Comparison of ENCODE assay signal across 27 cellular contexts in the genomic region with DNA sequence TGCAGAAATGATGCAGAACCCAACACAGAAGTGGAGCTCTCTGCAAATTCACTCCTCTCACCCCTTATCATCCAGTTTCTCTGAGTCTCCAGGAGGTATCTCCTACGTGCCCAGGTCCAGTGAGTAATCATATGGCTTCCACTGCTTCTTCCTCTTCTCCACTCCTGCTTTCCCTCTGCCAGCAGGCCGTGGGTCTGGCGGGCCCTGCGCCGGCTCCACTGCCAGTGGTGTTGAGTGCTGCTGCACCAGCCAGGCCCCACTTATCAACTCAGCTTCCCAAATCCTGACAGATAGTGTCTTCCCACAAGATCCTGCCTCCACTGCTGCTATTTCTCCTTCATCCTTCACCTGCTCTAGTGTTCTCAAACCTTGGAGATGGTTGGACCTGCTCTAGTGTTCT.
DNase-seq lines count a peak whose midpoint lies in the region; ATAC-seq, FAIRE-seq and TF ChIP-seq lines count a peak whose summit lies in the region.
"Had no signal": no experiment of that assay in that cellular context is flagged by ENCODE, and none has a peak within 500 bp of the region (broad histone marks: within the 10 kb centered on the region; RNA-seq: fewer than 3 reads in every experiment).

No MANE protein-coding gene starts in this region.

- H3K4ac ChIP-seq in H1 (replicated peaks; ENCODE audit: insufficient read length, low read depth, low read length), result no peak overlapping the region
- no peak overlapping the region for H3K4ac ChIP-seq in mesendoderm (ENCODE audit: low read depth, low read length)

- H3K79me2 ChIP-seq in H1 (ENCODE audit: control insufficient read depth in 1 of 2, insufficient read depth in 2 of 2, low read length in 2 of 2) (no peaks in the 10 kb centered on the region), mesendoderm (ENCODE audit: control insufficient read depth, insufficient read depth, low read length) (no peaks in the 10 kb centered on the region), osteoblast (ENCODE audit: insufficient read depth, low read length) (no peaks in the 10 kb centered on the region)

- H2AFZ ChIP-seq in H1 (ENCODE audit: low read length) (no peak overlapping the region), osteoblast (ENCODE audit: low read length) (no peak overlapping the region)

- H3K9ac ChIP-seq in H1 (replicated peaks in 1 of 4; ENCODE audit: extremely low read depth in 1 of 4, low read depth in 3 of 4, low read length in 3 of 4) (no peak overlapping the region), mesendoderm (ENCODE audit: low read length) (no peak overlapping the region)
- H3K9ac ChIP-seq: BLaER1 had no signal

- POLR2A ChIA-PET in H1 (lab: Charles Lee; ENCODE audit: partially characterized antibody), result no interaction called here

- no peak overlapping the region for H3K27ac ChIP-seq in H1 (ENCODE audit: low read depth, low read length)
- H3K27ac ChIP-seq in mesendoderm (ENCODE audit: low read depth, low read length), result no peak overlapping the region
- no peak overlapping the region for H3K27ac ChIP-seq in osteoblast (ENCODE audit: low read depth, low read length)
- H3K27ac ChIP-seq: BLaER1 had no signal

- no peak for TF ChIP-seq POLR2A in H1 (IDR thresholded peaks at IDR 0.05; ENCODE audit: control extremely low read depth in 1 of 2, low read depth in 2 of 2, low read length in 2 of 2)

- no peak for DNase-seq in H1 (ENCODE audit: low read depth in 1 of 2, low spot score in 2 of 2)
- no peak for DNase-seq in mesendoderm
- DNase-seq in osteoblast (ENCODE audit: insufficient read length, low spot score, missing footprints), result peak; percentile 14
- DNase-seq in NCI-H2171 (lab: John Stamatoyannopoulos, UW), result no peak
- DNase-seq in NCI-H524 treated with DMSO at 0.1 percent for 48 hours (lab: John Stamatoyannopoulos, UW), result no peak
- DNase-seq: 8988T; ACHN; BE2C; C1 segment of cervical spinal cord; CD4-positive, alpha-beta memory T cell; CD4-positive, CD25-positive, alpha-beta regulatory T cell; CD8-positive, alpha-beta memory T cell; COR-L47; DMS 273 treated with DMSO at 0.1 percent for 48 hours; DMS153; DMS53; DMS79; DND-41; EL; GDM1 had no signal

- no peak for FAIRE-seq in H1 (lab: Jason Lieb, UNC)
- FAIRE-seq: A204.1, GM12878, GM12892, GM18507 had no signal

- no peak overlapping the region for H3K4me3 ChIP-seq in H1 (ENCODE audit: extremely low read depth in 1 of 4, insufficient read depth in 2 of 4, low read depth in 3 of 4, low read length in 4 of 4)
- no peak overlapping the region for H3K4me3 ChIP-seq in mesendoderm (ENCODE audit: low read length)
- no peak overlapping the region for H3K4me3 ChIP-seq in osteoblast (ENCODE audit: insufficient read depth, low read length)
- H3K4me3 ChIP-seq: BLaER1, GM12878 had no signal

- no peak for ATAC-seq in GM21360 (IDR thresholded peaks at IDR 0.05; ENCODE audit: unreplicated experiment)
- no peak for ATAC-seq in HG03159 (IDR thresholded peaks at IDR 0.05; ENCODE audit: unreplicated experiment)
- ATAC-seq: GM12878 had no signal

- H3K23ac ChIP-seq in H1 (ENCODE audit: insufficient read length) (no peak overlapping the region), mesendoderm (ENCODE audit: low read length) (no peak overlapping the region)

- no peak overlapping the region for H2BK120ac ChIP-seq in H1 (replicated peaks; ENCODE audit: low read depth, low read length)
- no peak overlapping the region for H2BK120ac ChIP-seq in mesendoderm (ENCODE audit: low read depth, low read length)

- no peak overlapping the region for H3K56ac ChIP-seq in H1 (replicated peaks; ENCODE audit: insufficient read length, low read depth, low read length)
- H3K56ac ChIP-seq in mesendoderm (ENCODE audit: low read length), result no peak overlapping the region

- H2BK15ac ChIP-seq in H1 (ENCODE audit: low read length), result no peak overlapping the region
- H2BK15ac ChIP-seq in mesendoderm (replicated peaks; ENCODE audit: low read depth), result no peak overlapping the region

- H4K8ac ChIP-seq in H1 (ENCODE audit: extremely low read depth, insufficient read depth, low read length) (no peak overlapping the region), mesendoderm (ENCODE audit: low read depth, low read length) (no peak overlapping the region)

- H2BK20ac ChIP-seq in H1 (ENCODE audit: low read length), result no peak overlapping the region

- H3K18ac ChIP-seq in H1 (ENCODE audit: extremely low read depth, low read length) (no peak overlapping the region), mesendoderm (ENCODE audit: low read length) (no peak overlapping the region)

- no peak overlapping the region for H4K91ac ChIP-seq in H1 (replicated peaks; ENCODE audit: insufficient read length, low read length)

- H3K4me2 ChIP-seq in H1 (ENCODE audit: insufficient read depth in 1 of 2, low read depth in 2 of 2, low read length in 2 of 2), result no peak overlapping the region
- H3K4me2 ChIP-seq in mesendoderm (ENCODE audit: low read length), result no peak overlapping the region
- no peak overlapping the region for H3K4me2 ChIP-seq in osteoblast (ENCODE audit: insufficient read depth, low read length)
- H3K4me2 ChIP-seq: BLaER1 had no signal

- H3K27me3 ChIP-seq in H1 (replicated peaks in 1 of 4; ENCODE audit: control insufficient read depth in 3 of 4, extremely low read depth in 1 of 4, insufficient read depth in 3 of 4, low read length in 3 of 4) (no peaks in the 10 kb centered on the region), mesendoderm (ENCODE audit: insufficient read depth, low read length, poor library complexity) (no peaks in the 10 kb centered on the region), osteoblast (ENCODE audit: insufficient read depth, low read length) (no peaks in the 10 kb centered on the region)
- H3K27me3 ChIP-seq: BE2C, BLaER1 had no signal

- H3K23me2 ChIP-seq in H1 (ENCODE audit: low read depth, low read length), result no peaks in the 10 kb centered on the region

- TF ChIP-seq RAD21 in H1 (IDR thresholded peaks at IDR 0.05 in 1 of 2, conservative IDR thresholded peaks at IDR 0.05 in 1 of 2; ENCODE audit: low read depth in 2 of 2, low read length in 2 of 2), result no peak

- H3K36me3 ChIP-seq in H1 (ENCODE audit: control insufficient read depth in 2 of 4, insufficient read depth in 4 of 4, low read length in 3 of 4) (no peaks in the 10 kb centered on the region), mesendoderm (ENCODE audit: control insufficient read depth, insufficient read depth, low read length) (no peaks in the 10 kb centered on the region), osteoblast (ENCODE audit: insufficient read depth, low read length) (no peaks in the 10 kb centered on the region)
- H3K36me3 ChIP-seq: BE2C, BLaER1 had no signal

- H3K9me3 ChIP-seq in H1 (ENCODE audit: insufficient read depth in 2 of 2, low read depth in 1 of 2, low read length in 1 of 2) (no peaks in the 10 kb centered on the region), osteoblast (ENCODE audit: low read depth, low read length) (no peaks in the 10 kb centered on the region)
- H3K9me3 ChIP-seq: BE2C, BLaER1 had no signal

- H3K4me1 ChIP-seq in H1 (replicated peaks in 1 of 4; ENCODE audit: control insufficient read depth in 3 of 4, insufficient read depth in 4 of 4, low read length in 3 of 4), result peaks cover 2 to 18% (median 10%) of the 10 kb centered on the region in 4 experiments; a peak in 6 of 7 replicates
- H3K4me1 ChIP-seq in mesendoderm (ENCODE audit: control insufficient read depth, low read depth, low read length), result peaks cover 16% of the 10 kb centered on the region
- no peaks in the 10 kb centered on the region for H3K4me1 ChIP-seq in osteoblast (ENCODE audit: insufficient read depth, low read length)
- H3K4me1 ChIP-seq: BE2C, BLaER1 had no signal

- TF ChIP-seq EP300 in H1 (IDR thresholded peaks at IDR 0.05; ENCODE audit: borderline replicate concordance in 1 of 2, low read depth in 2 of 2, low read length in 2 of 2), result no peak

- no peaks in the 10 kb centered on the region for H3K79me1 ChIP-seq in H1 (ENCODE audit: low read depth, low read length)
- H3K79me1 ChIP-seq in mesendoderm (ENCODE audit: low read length), result no peaks in the 10 kb centered on the region

- peak overlapping the region; percentile 19 for H2BK12ac ChIP-seq in H1 (ENCODE audit: low read depth, low read length)

- H4K5ac ChIP-seq in H1 (ENCODE audit: insufficient read length, low read depth, low read length) (no peak overlapping the region), mesendoderm (ENCODE audit: low read length) (no peak overlapping the region)

- TF ChIP-seq CTCF in H1 (IDR thresholded peaks at IDR 0.05; ENCODE audit: control extremely low read depth in 1 of 3, insufficient read depth in 1 of 3, low read depth in 1 of 3, low read length in 3 of 3) (no peak), osteoblast (IDR thresholded peaks at IDR 0.05; ENCODE audit: extremely low read depth, low read depth, low read length) (no peak)

- H4K20me1 ChIP-seq in H1 (replicated peaks in 1 of 2; ENCODE audit: control insufficient read depth in 1 of 2, insufficient read depth in 2 of 2, low read length in 2 of 2) (no peaks in the 10 kb centered on the region), osteoblast (ENCODE audit: insufficient read depth, low read length) (no peaks in the 10 kb centered on the region)
- H4K20me1 ChIP-seq: BLaER1 had no signal

- no peak overlapping the region for H3K14ac ChIP-seq in H1 (ENCODE audit: insufficient read length)

- H2AK5ac ChIP-seq in H1 (ENCODE audit: low read depth, low read length) (no peak overlapping the region), mesendoderm (ENCODE audit: low read length) (no peak overlapping the region)

- H2BK5ac ChIP-seq in H1 (ENCODE audit: low read depth, low read length), result no peak overlapping the region
- peak overlapping the region; percentile 13 for H2BK5ac ChIP-seq in mesendoderm (ENCODE audit: low read length)

- WGBS in H1 (ENCODE audit: extremely low coverage in 1 of 2, insufficient coverage in 1 of 2, insufficient read length in 1 of 2, insufficient replicate concordance in 2 of 2, low coverage in 1 of 2, low lambda C conversion rate in 2 of 2, missing lambda C conversion rate in 1 of 2), 2 experiments, result 74% methylated on average over 5 of the region's 5 CpGs; no CpG with 5 or more reads in 1 of the 2 experiments
- WGBS in mesendoderm (ENCODE audit: extremely low coverage, insufficient coverage, low lambda C conversion rate), result no CpG with 5 or more reads among the region's 5 CpGs

- CTCF ChIA-PET in H1 (lab: Charles Lee; ENCODE audit: partially characterized antibody), result no interaction called here

TF ChIP-seq in H1, 55 proteins besides CTCF, POLR2A, EP300 and RAD21 (continues in another document):
- TF ChIP-seq JUN (IDR thresholded peaks at IDR 0.05; ENCODE audit: low read depth, low read length) (no peak), SP4 (IDR thresholded peaks at IDR 0.05; ENCODE audit: low read length) (no peak), KDM1A (IDR thresholded peaks at IDR 0.05; ENCODE audit: borderline replicate concordance, low read length) (no peak), NRF1 (IDR thresholded peaks at IDR 0.05; ENCODE audit: low read depth, low read length) (no peak), POLR2AphosphoS5 (IDR thresholded peaks at IDR 0.05; ENCODE audit: low read depth, low read length) (no peak), FOSL1 (IDR thresholded peaks at IDR 0.05; ENCODE audit: insufficient read depth, low read depth, low read length) (no peak), GABPA (IDR thresholded peaks at IDR 0.05; ENCODE audit: borderline replicate concordance, insufficient read depth, low read length) (no peak), EGR1 (IDR thresholded peaks at IDR 0.05; ENCODE audit: borderline replicate concordance, low read depth, low read length) (no peak)
